1 cellular context compared by ENCODE assay signal in genomic region chr12:50185496-50185895, GRCh38.
TF ChIP-seq lines count a peak whose summit lies in the region.

No MANE protein-coding gene starts in this region.

TF ChIP-seq in IMR-90, 13 proteins besides CTCF, POLR2A, EP300 and RAD21 (continued from another document):
- TF ChIP-seq FOS (IDR thresholded peaks at IDR 0.05; ENCODE audit: low read depth, low read length), result no peak
